In genomic region chr15:26781816-26782215, GRCh38 we compare ENCODE assay signal across 27 cellular contexts. TPM values are rescaled to one million over a fixed set of nuclear protein-coding genes. Genes with fewer than 3 reads are reported as not detected.
"Had no signal": no experiment of that assay in that cellular context is flagged by ENCODE, and none has a peak within 500 bp of the region (broad histone marks: within the 10 kb centered on the region; RNA-seq: fewer than 3 reads in every experiment).

No MANE protein-coding gene starts in this region.

- ATAC-seq: stimulated activated effector memory CD8-positive, alpha-beta T cell treated with anti-CD3 and anti-CD28 coated beads, Interleukin-12 subunit alpha, Interleukin-12 subunit beta, amount 100 ng/mL, for 72 hours; stimulated activated memory B cell treated with anti-CD40 and anti-IgM and Interleukin-4, amounts not matched to agents 10 μg/mL and 1 μg/mL and 100 μg/mL, for 72 hours; stimulated activated naive B cell treated with anti-CD40 and anti-IgM and Interleukin-4, amounts not matched to agents 10 μg/mL and 1 μg/mL and 100 μg/mL, for 72 hours; stimulated activated naive CD8-positive, alpha-beta T cell treated with anti-CD3 and anti-CD28 coated beads, Interleukin-15, amount 100 ng/mL, for 72 hours; stimulated activated naive CD8-positive, alpha-beta T cell treated with anti-CD3 and anti-CD28 coated beads, Interleukin-15, Interleukin-2, amounts not matched to agents 100 U/mL and 50 U/mL, for 24 hours; upper lobe of right lung had no signal

- H3K4me3 ChIP-seq: stomach, suprapubic skin, testis, thoracic aorta, thyroid gland, tibial artery, tibial nerve, transverse colon, upper lobe of left lung, upper lobe of right lung, uterus, vagina had no signal

- H3K4me1 ChIP-seq: stomach, suprapubic skin, testis, thyroid gland, tibial artery, tibial nerve, transverse colon, upper lobe of left lung, upper lobe of right lung, uterus, vagina had no signal

- H3K27ac ChIP-seq: stomach, suprapubic skin, testis, thoracic aorta, thyroid gland, tibial artery, tibial nerve, transverse colon, upper lobe of left lung, upper lobe of right lung, uterus, vagina had no signal

- FAIRE-seq: urothelium cell line had no signal

- DNase-seq: stimulated activated CD4-positive, alpha-beta T cell treated with anti-CD3 and anti-CD28 coated beads, Interleukin-2, amount 100 ng/mL, for 48 hours; stimulated activated CD4-positive, alpha-beta T cell treated with anti-CD3 and anti-CD28 coated beads, Interleukin-4, amount 100 ng/mL, for 1 hour; stimulated activated CD4-positive, alpha-beta T cell treated with anti-CD3 and anti-CD28 coated beads, Interleukin-4, amount 100 ng/mL, for 24 hours; stimulated activated CD4-positive, alpha-beta T cell treated with anti-CD3 and anti-CD28 coated beads, Interleukin-4, amount 100 ng/mL, for 4 hours; stimulated activated CD8-positive, alpha-beta memory T cell treated with anti-CD3 and anti-CD28 coated beads, Interleukin-4, amount 100 ng/mL, for 48 hours; stimulated activated naive B cell treated with anti-CD40 and anti-IgM and Interleukin-4, amounts not matched to agents 10 μg/mL and 1 μg/mL and 100 μg/mL, for 72 hours; stimulated activated naive CD4-positive, alpha-beta T cell; stimulated activated naive CD4-positive, alpha-beta T cell treated with Interleukin-2 at 50 U/mL for 16 hours; stimulated activated naive CD8-positive, alpha-beta T cell treated with anti-CD3 and anti-CD28 coated beads, Interleukin-15, amount 100 ng/mL, for 72 hours; stimulated activated naive CD8-positive, alpha-beta T cell treated with anti-CD3 and anti-CD28 coated beads, Interleukin-15, Interleukin-2, amounts not matched to agents 100 U/mL and 50 U/mL, for 24 hours; stomach; substantia nigra; testis; thyroid gland; tibial artery; transverse colon; trophoblast cell; upper lobe of right lung; uterus had no signal

- H3K36me3 ChIP-seq: stomach, suprapubic skin, thoracic aorta, thyroid gland, tibial artery, tibial nerve, transverse colon, upper lobe of left lung, upper lobe of right lung, uterus, vagina had no signal

- H3K9me3 ChIP-seq: suprapubic skin, testis, thoracic aorta, thyroid gland, tibial artery, transverse colon, upper lobe of left lung, upper lobe of right lung, uterus, vagina had no signal

RNA-seq across cellular contexts. Expression of gene GABRB3, which starts 8.9 kb away (rescaled TPM):
- total RNA-seq: vagina had no signal
